In genomic region chrX:85379174-85379907, GRCh38 we compare ENCODE assay signal across 11 cellular contexts. TPM values are rescaled to one million over a fixed set of nuclear protein-coding genes. Genes with fewer than 3 reads are reported as not detected.
DNase-seq lines count a peak whose midpoint lies in the region; ATAC-seq, FAIRE-seq and TF ChIP-seq lines count a peak whose summit lies in the region.
"Had no signal": no experiment of that assay in that cellular context is flagged by ENCODE, and none has a peak within 500 bp of the region (broad histone marks: within the 10 kb centered on the region; RNA-seq: fewer than 3 reads in every experiment).

POF1B (minus strand) TSS chrX:85379665; CDS start chrX:85379454, 211 bp downstream.

- H3K4me1 ChIP-seq in muscle layer of duodenum (ENCODE audit: control insufficient read depth in 1 of 2, insufficient read depth in 2 of 2, low read length in 2 of 2): no peaks in the 10 kb centered on the region

- H3K27ac ChIP-seq in muscle layer of duodenum (ENCODE audit: low read length) (peak within 1 kb of the TSS; percentile 77), brain microvascular endothelial cell (no peak within 1 kb of the TSS)

- peak within 1 kb of the TSS; percentile 28 for H3K4me3 Mint-ChIP-seq in activated B cell treated with CpG ODN at 0.5 μM for 24 hours

- no peaks in the 10 kb centered on the region for H3K9me3 ChIP-seq in muscle layer of duodenum (ENCODE audit: control insufficient read depth in 1 of 2, low read length in 2 of 2)

- no peaks in the 10 kb centered on the region for H3K27me3 Mint-ChIP-seq in activated B cell treated with CpG ODN at 0.5 μM for 24 hours
- H3K27me3 Mint-ChIP-seq: brain had no signal

- intact Hi-C loops in activated B cell treated with CpG ODN at 0.5 μM for 24 hours (cut with micrococcal nuclease): no loop called here

- CTCF ChIA-PET in activated B cell treated with CpG ODN at 0.5 μM for 24 hours (lab: Charles Lee): no interaction called here

- H3K4me3 ChIP-seq in LNCaP clone FGC (ENCODE audit: low read depth, low read length) (0 out of 2 replicates have a peak within 1 kb of the TSS, but pooled peaks have one; percentile 1), muscle layer of duodenum (ENCODE audit: low read depth in 1 of 2, low read length in 2 of 2) (peak within 1 kb of the TSS in 1 of 2 donors; percentile 54), brain microvascular endothelial cell (ENCODE audit: low read depth, low read length) (no peak within 1 kb of the TSS)

- DNase-seq in GM19239 (ENCODE audit: insufficient read length, low spot score) (no peak), LNCaP clone FGC (ENCODE audit: low read depth) (peak; percentile 26), activated B cell treated with CpG ODN at 0.5 μM for 24 hours (no peak), AG08395 (ENCODE audit: low spot score) (no peak), activated gamma-delta T cell treated with Interleukin-2 at 50 U/mL for 16 hours (no peak), brain microvascular endothelial cell (no peak)
- DNase-seq: glutamatergic neuron had no signal

- POLR2A ChIA-PET in activated B cell treated with CpG ODN at 0.5 μM for 24 hours (lab: Charles Lee): no interaction called here

- H3K27ac Mint-ChIP-seq in activated B cell treated with CpG ODN at 0.5 μM for 24 hours: no peak within 1 kb of the TSS

- no peaks in the 10 kb centered on the region for H3K9me3 Mint-ChIP-seq in activated B cell treated with CpG ODN at 0.5 μM for 24 hours

- H3K27me3 ChIP-seq in muscle layer of duodenum (ENCODE audit: low read depth, low read length): no peaks in the 10 kb centered on the region
- no peaks in the 10 kb centered on the region for H3K27me3 ChIP-seq in brain microvascular endothelial cell (replicated peaks)

- TF ChIP-seq CTCF in LNCaP clone FGC (IDR thresholded peaks at IDR 0.05; ENCODE audit: control insufficient read depth, extremely low read depth, insufficient read depth) (no peak), activated B cell treated with CpG ODN at 0.5 μM for 24 hours (IDR thresholded peaks at IDR 0.05) (no peak), brain microvascular endothelial cell (IDR thresholded peaks at IDR 0.05; ENCODE audit: low read depth, low read length, missing control alignments) (no peak)

- H3K36me3 ChIP-seq in muscle layer of duodenum (ENCODE audit: control insufficient read depth in 1 of 2, insufficient read depth in 2 of 2, low read length in 2 of 2) (no peaks in the 10 kb centered on the region), brain microvascular endothelial cell (replicated peaks) (no peaks in the 10 kb centered on the region)

- FAIRE-seq in GM19239 (lab: Jason Lieb, UNC): peak; percentile 49

- in situ Hi-C loops in brain microvascular endothelial cell (cut with HindIII; ENCODE audit: low pct_ligation_motif_present, low sequenced_read_pairs): no loop called here

- ATAC-seq in activated B cell treated with CpG ODN at 0.5 μM for 24 hours (ENCODE audit: low read depth) (peak; percentile 34), GM18502 (IDR thresholded peaks at IDR 0.05; ENCODE audit: poor library complexity, unreplicated experiment) (no peak)

- H3K36me3 Mint-ChIP-seq in activated B cell treated with CpG ODN at 0.5 μM for 24 hours (ENCODE audit: low read depth): no peaks in the 10 kb centered on the region
- H3K36me3 Mint-ChIP-seq: brain had no signal

- peaks cover 3% of the 10 kb centered on the region for H3K4me1 Mint-ChIP-seq in activated B cell treated with CpG ODN at 0.5 μM for 24 hours

RNA-seq across cellular contexts. Expression of gene POF1B, which starts in this region (rescaled TPM):
- total RNA-seq in activated B cell treated with CpG ODN at 0.5 μM for 24 hours: 1.0 and 1.3 TPM in 2 replicates
- total RNA-seq: activated CD8-positive, alpha-beta memory T cell treated with anti-CD3 and anti-CD28 coated beads for 36 hours had no signal
